ENCODE assay signal across 9 cellular contexts in the genomic region with DNA sequence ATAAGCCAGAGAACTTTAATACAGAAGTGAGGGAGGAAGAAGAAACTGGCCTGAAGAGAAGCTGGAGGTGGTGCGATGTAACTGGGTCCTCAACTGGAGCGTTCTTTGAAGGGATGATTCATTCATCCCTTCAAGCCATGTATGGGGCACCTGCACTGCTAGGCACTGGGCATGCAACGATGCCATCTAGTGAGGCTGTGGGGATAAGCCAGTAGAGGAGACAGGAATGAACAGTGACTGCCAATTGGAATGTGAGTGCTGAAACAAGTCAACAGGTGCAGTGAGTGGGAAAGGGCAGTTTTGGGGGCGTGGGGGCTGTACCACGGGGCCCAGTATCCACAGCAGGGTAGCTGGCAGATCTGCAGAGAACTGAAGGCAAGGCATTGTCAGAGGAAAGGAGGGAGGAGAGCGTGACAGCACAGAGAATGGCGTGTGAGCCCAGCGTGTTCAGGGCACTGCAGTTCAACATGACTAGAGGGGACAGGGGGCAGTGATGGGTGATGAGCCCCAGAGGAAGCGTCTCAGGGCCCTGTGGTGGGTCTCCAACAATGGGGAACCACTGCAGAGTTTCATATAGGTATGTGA. TPM values are rescaled to one million over a fixed set of nuclear protein-coding genes. Genes with fewer than 3 reads are reported as not detected.
A peak's percentile ranks its signal among the peaks of the same experiment; 100 is the strongest.
DNase-seq lines count a peak whose midpoint lies in the region; ATAC-seq, FAIRE-seq and TF ChIP-seq lines count a peak whose summit lies in the region.
"Had no signal": no experiment of that assay in that cellular context is flagged by ENCODE, and none has a peak within 500 bp of the region (broad histone marks: within the 10 kb centered on the region; RNA-seq: fewer than 3 reads in every experiment).

No MANE protein-coding gene starts in this region.

- no peak for FAIRE-seq in astrocyte (lab: Jason Lieb, UNC)

- no peak overlapping the region for H3K27ac ChIP-seq in astrocyte (ENCODE audit: low read depth, low read length)
- H3K27ac ChIP-seq in neural cell (ENCODE audit: low read length): no peak overlapping the region
- no peak overlapping the region for H3K27ac ChIP-seq in gastrocnemius medialis

- in situ Hi-C loops in gastrocnemius medialis (cut with MboI; ENCODE audit: low sequenced_read_pairs in 4 of 4): no loop called here

- H3K36me3 Mint-ChIP-seq in astrocyte (ENCODE audit: low read depth, unreplicated experiment): no peaks in the 10 kb centered on the region

- peak; percentile 53 for TF ChIP-seq RAD21 in neural cell (conservative IDR thresholded peaks at IDR 0.05)

- TF ChIP-seq POLR2A in gastrocnemius medialis (IDR thresholded peaks at IDR 0.05): no peak

- no peak overlapping the region for H2AFZ ChIP-seq in astrocyte (ENCODE audit: low read depth, low read length)
- H2AFZ ChIP-seq in neural cell (ENCODE audit: low read depth, low read length): no peak overlapping the region

- TF ChIP-seq EP300 in neural cell (conservative IDR thresholded peaks at IDR 0.05; ENCODE audit: poor library complexity, severe bottlenecking): no peak

- ATAC-seq in gastrocnemius medialis: no peak
- no peak for ATAC-seq in GM18502 (IDR thresholded peaks at IDR 0.05; ENCODE audit: poor library complexity, unreplicated experiment)

- H3K4me1 ChIP-seq in astrocyte (ENCODE audit: insufficient read depth, low read length) (peaks cover 13% of the 10 kb centered on the region), gastrocnemius medialis (peaks cover 9 to 10% of the 10 kb centered on the region in 2 donors)

- H3K27me3 Mint-ChIP-seq in astrocyte (ENCODE audit: low read depth, unreplicated experiment): no peaks in the 10 kb centered on the region

- H4K20me1 ChIP-seq in astrocyte (ENCODE audit: insufficient read depth, low read length): peaks cover 68% of the 10 kb centered on the region
- no peaks in the 10 kb centered on the region for H4K20me1 ChIP-seq in neural cell (ENCODE audit: insufficient read depth)

- H3K9me2 ChIP-seq in neural cell (ENCODE audit: insufficient read depth, low read length): no peaks in the 10 kb centered on the region

- H3K36me3 ChIP-seq in astrocyte (ENCODE audit: insufficient read depth, low read length) (no peaks in the 10 kb centered on the region), neural cell (ENCODE audit: insufficient read depth, low read length) (no peaks in the 10 kb centered on the region), gastrocnemius medialis (no peaks in the 10 kb centered on the region)

- H3K4me3 ChIP-seq in astrocyte (ENCODE audit: insufficient read depth, low read depth, low read length) (no peak overlapping the region), neural cell (ENCODE audit: low read length) (no peak overlapping the region), gastrocnemius medialis (no peak overlapping the region)

- no peaks in the 10 kb centered on the region for H3K9me3 Mint-ChIP-seq in astrocyte (ENCODE audit: unreplicated experiment)
- H3K9me3 Mint-ChIP-seq: neural crest cell had no signal

- H3K79me2 ChIP-seq in astrocyte (ENCODE audit: insufficient read depth, low read length) (peaks cover 99% of the 10 kb centered on the region), neural cell (replicated peaks; ENCODE audit: insufficient read depth, low read length) (peaks cover 3% of the 10 kb centered on the region)

- H3K4me1 Mint-ChIP-seq in astrocyte (ENCODE audit: low read depth, unreplicated experiment): peaks cover 13% of the 10 kb centered on the region

- H3K4me2 ChIP-seq in astrocyte (ENCODE audit: low read length): peak overlapping the region; percentile 88
- no peak overlapping the region for H3K4me2 ChIP-seq in neural cell (ENCODE audit: low read length)

- no peaks in the 10 kb centered on the region for H3K27me3 ChIP-seq in astrocyte (ENCODE audit: insufficient read depth, low read length)
- no peaks in the 10 kb centered on the region for H3K27me3 ChIP-seq in neural cell (ENCODE audit: insufficient read depth, low read depth, low read length)
- peaks cover 0 to 8% (median under 1%) of the 10 kb centered on the region in 3 donors for H3K27me3 ChIP-seq in gastrocnemius medialis

- intact Hi-C loops in gastrocnemius medialis (cut with DNase I; ENCODE audit: low total_unique reads): no loop called here

- TF ChIP-seq CTCF in astrocyte (IDR thresholded peaks at IDR 0.05; ENCODE audit: insufficient read depth, low read depth, low read length): peak; percentile 15
- peak; percentile 47 for TF ChIP-seq CTCF in neural cell (IDR thresholded peaks at IDR 0.05; ENCODE audit: poor library complexity, severe bottlenecking)
- TF ChIP-seq CTCF in GM10266 (IDR thresholded peaks at IDR 0.05; ENCODE audit: control insufficient read depth, insufficient read depth, low read depth, missing control alignments): no peak
- no peak for TF ChIP-seq CTCF in gastrocnemius medialis (IDR thresholded peaks at IDR 0.05 in 4 of 5, conservative IDR thresholded peaks at IDR 0.05 in 1 of 5)

- H3K9me3 ChIP-seq in astrocyte (ENCODE audit: insufficient read depth, low read depth, low read length): no peaks in the 10 kb centered on the region
- H3K9me3 ChIP-seq in neural cell (ENCODE audit: low read length): no peaks in the 10 kb centered on the region
- no peaks in the 10 kb centered on the region for H3K9me3 ChIP-seq in gastrocnemius medialis

- H3K27ac Mint-ChIP-seq in astrocyte (ENCODE audit: unreplicated experiment): no peak overlapping the region

- H3F3A ChIP-seq in neural cell (ENCODE audit: insufficient read depth, low read length, poor library complexity, severe bottlenecking): no peaks in the 10 kb centered on the region

- DNase-seq in activated CD4-positive, alpha-beta T cell treated with anti-CD3 and anti-CD28 coated beads for 4 hours: peak; percentile 16 to 22
- DNase-seq in activated CD4-positive, alpha-beta T cell treated with anti-CD3 and anti-CD28 coated beads, Interleukin-2, amount 50 U/mL, for 1 hour: no peak
- DNase-seq in NCI-H1105 treated with DMSO at 0.1 percent for 48 hours (lab: John Stamatoyannopoulos, UW) (peak; percentile 28), astrocyte (ENCODE audit: low read depth) (no peak), GM10266 (ENCODE audit: extremely low spot score) (no peak), gastrocnemius medialis (no peak)

- H3K9ac ChIP-seq in astrocyte (ENCODE audit: low read length) (no peak overlapping the region), neural cell (ENCODE audit: low read length) (no peak overlapping the region)

- H3K4me3 Mint-ChIP-seq in astrocyte (ENCODE audit: unreplicated experiment): no peak overlapping the region
- H3K4me3 Mint-ChIP-seq: neural crest cell had no signal

TF ChIP-seq in neural cell, 6 proteins besides CTCF, POLR2A, EP300 and RAD21:
- TF ChIP-seq, protein P1, sequence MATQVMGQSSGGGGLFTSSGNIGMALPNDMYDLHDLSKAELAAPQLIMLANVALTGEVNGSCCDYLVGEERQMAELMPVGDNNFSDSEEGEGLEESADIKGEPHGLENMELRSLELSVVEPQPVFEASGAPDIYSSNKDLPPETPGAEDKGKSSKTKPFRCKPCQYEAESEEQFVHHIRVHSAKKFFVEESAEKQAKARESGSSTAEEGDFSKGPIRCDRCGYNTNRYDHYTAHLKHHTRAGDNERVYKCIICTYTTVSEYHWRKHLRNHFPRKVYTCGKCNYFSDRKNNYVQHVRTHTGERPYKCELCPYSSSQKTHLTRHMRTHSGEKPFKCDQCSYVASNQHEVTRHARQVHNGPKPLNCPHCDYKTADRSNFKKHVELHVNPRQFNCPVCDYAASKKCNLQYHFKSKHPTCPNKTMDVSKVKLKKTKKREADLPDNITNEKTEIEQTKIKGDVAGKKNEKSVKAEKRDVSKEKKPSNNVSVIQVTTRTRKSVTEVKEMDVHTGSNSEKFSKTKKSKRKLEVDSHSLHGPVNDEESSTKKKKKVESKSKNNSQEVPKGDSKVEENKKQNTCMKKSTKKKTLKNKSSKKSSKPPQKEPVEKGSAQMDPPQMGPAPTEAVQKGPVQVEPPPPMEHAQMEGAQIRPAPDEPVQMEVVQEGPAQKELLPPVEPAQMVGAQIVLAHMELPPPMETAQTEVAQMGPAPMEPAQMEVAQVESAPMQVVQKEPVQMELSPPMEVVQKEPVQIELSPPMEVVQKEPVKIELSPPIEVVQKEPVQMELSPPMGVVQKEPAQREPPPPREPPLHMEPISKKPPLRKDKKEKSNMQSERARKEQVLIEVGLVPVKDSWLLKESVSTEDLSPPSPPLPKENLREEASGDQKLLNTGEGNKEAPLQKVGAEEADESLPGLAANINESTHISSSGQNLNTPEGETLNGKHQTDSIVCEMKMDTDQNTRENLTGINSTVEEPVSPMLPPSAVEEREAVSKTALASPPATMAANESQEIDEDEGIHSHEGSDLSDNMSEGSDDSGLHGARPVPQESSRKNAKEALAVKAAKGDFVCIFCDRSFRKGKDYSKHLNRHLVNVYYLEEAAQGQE (IDR thresholded peaks at IDR 0.05; ENCODE audit: borderline replicate concordance): no peak
- TF ChIP-seq EZH2 (IDR thresholded peaks at IDR 0.05; ENCODE audit: borderline replicate concordance, insufficient read depth, low read length, poor library complexity, severe bottlenecking) (no peak), POLR2AphosphoS5 (IDR thresholded peaks at IDR 0.05) (no peak), SMC3 (conservative IDR thresholded peaks at IDR 0.05; ENCODE audit: poor library complexity) (peak; percentile 42), MXI1 (conservative IDR thresholded peaks at IDR 0.05; ENCODE audit: poor library complexity, severe bottlenecking) (no peak)

RNA-seq across cellular contexts. Expression of a gene that starts 3.8 kb away (rescaled TPM):
- total RNA-seq in astrocyte: 8.1 and 11.8 TPM in 2 replicates
- 1.7 and 2.0 TPM in 2 replicates for polyA plus RNA-seq in neural cell
- polyA minus RNA-seq in neural cell: 1.5 and 3.7 TPM in 2 replicates
- total RNA-seq in gastrocnemius medialis: under 1 TPM in 2 of 4 donors, not detected in 2; 0.47 to 0.81 TPM

RNA-seq across cellular contexts. Expression of a gene that starts 42.2 kb away (rescaled TPM):
- total RNA-seq in astrocyte (1,331 and 1,465 TPM in 2 replicates), gastrocnemius medialis (1,000 to 10,000 TPM in 1 of 4 donors, 100 to 1,000 TPM in 3; 849 to 1,174 (median 925) TPM)
- polyA plus RNA-seq in neural cell: 37.5 and 41.7 TPM in 2 replicates
- 18.5 and 20.5 TPM in 2 replicates for polyA minus RNA-seq in neural cell

Comparison
In these comparisons a context has a peak if more than half of its experiments do, and no peak if none do; other contexts are left out.
1. DNase-seq: peak in activated CD4-positive, alpha-beta T cell treated with anti-CD3 and anti-CD28 coated beads for 4 hours (2 of 2) and NCI-H1105 treated with DMSO at 0.1 percent for 48 hours (single experiment); none in activated CD4-positive, alpha-beta T cell treated with anti-CD3 and anti-CD28 coated beads, Interleukin-2, amount 50 U/mL, for 1 hour (single experiment), astrocyte (single experiment), GM10266 (single experiment) and gastrocnemius medialis (0 of 2).
2. CTCF ChIP-seq: peak in astrocyte (single experiment) and neural cell (single experiment); none in GM10266 (single experiment) and gastrocnemius medialis (0 of 5).